ENCODE assay signal across 18 cellular contexts in the genomic region with DNA sequence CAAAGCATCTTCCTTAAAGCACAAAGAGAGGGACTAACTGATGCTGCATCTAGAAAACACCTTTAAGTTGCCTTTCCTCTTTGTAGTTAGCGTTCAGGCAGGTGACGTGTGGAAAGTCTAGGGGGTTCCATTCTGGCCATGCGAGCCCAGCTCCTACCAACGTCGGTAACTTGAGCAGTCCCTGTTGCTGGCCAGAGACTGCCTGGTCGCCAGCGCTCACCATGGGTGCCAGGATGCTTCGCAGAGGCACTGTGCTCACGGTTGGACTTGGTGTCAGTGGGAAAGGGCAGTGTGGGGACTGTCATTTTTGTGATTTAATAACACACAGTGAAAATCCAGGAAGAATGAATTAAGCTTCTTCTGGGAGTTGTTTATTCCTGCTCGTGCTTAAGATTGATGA. TPM values are rescaled to one million over a fixed set of nuclear protein-coding genes. Genes with fewer than 3 reads are reported as not detected.
A peak's percentile ranks its signal among the peaks of the same experiment; 100 is the strongest.
DNase-seq lines count a peak whose midpoint lies in the region; ATAC-seq, FAIRE-seq and TF ChIP-seq lines count a peak whose summit lies in the region.
"Had no signal": no experiment of that assay in that cellular context is flagged by ENCODE, and none has a peak within 500 bp of the region (broad histone marks: within the 10 kb centered on the region; RNA-seq: fewer than 3 reads in every experiment).

No MANE protein-coding gene starts in this region.

- no peak for TF ChIP-seq POLR2A in gastrocnemius medialis (IDR thresholded peaks at IDR 0.05)

- peak overlapping the region; percentile 32 to 80 for H3K9ac ChIP-seq in liver (ENCODE audit: low read depth in 1 of 2, low read length in 2 of 2)

- in situ Hi-C loops in gastrocnemius medialis (cut with MboI; ENCODE audit: low sequenced_read_pairs in 4 of 4) = no loop called here

- TF ChIP-seq CTCF in VCaP (conservative IDR thresholded peaks at IDR 0.05) = no peak
- TF ChIP-seq CTCF in liver (IDR thresholded peaks at IDR 0.05; ENCODE audit: low read depth, low read length, missing input control) = no peak
- TF ChIP-seq CTCF in gastrocnemius medialis (IDR thresholded peaks at IDR 0.05 in 4 of 5, conservative IDR thresholded peaks at IDR 0.05 in 1 of 5) = no peak

- no peak for TF ChIP-seq RAD21 in liver (IDR thresholded peaks at IDR 0.05)

- DNase-seq in caudate nucleus (lab: John Stamatoyannopoulos, UW) (no peak), gastrocnemius medialis (peak; percentile 56 to 84), GM19239 (ENCODE audit: insufficient read length, low spot score) (no peak), NCI-H82 (lab: John Stamatoyannopoulos, UW) (no peak)
- DNase-seq: BE2C; CD4-positive, CD25-positive, alpha-beta regulatory T cell; CD8-positive, alpha-beta memory T cell; COR-L47; DMS 273 treated with DMSO at 0.1 percent for 48 hours; DMS53; DND-41; EL; H9 had no signal

- H3K4me3 ChIP-seq in liver (ENCODE audit: low read depth in 1 of 3, low read length in 3 of 3) (no peak overlapping the region), gastrocnemius medialis (no peak overlapping the region)
- H3K4me3 ChIP-seq: GM12878 had no signal

- H3K27ac ChIP-seq in VCaP (peak overlapping the region; percentile 54), caudate nucleus (ENCODE audit: low read depth, low read length) (peak overlapping the region; percentile 14), liver (ENCODE audit: low read depth in 1 of 2, low read length in 2 of 2) (peak overlapping the region; percentile 82 to 92), gastrocnemius medialis (peak overlapping the region; percentile 85 to 97 (median 96))

- ATAC-seq in gastrocnemius medialis (peak; percentile 61 to 84), HG03565 (IDR thresholded peaks at IDR 0.05; ENCODE audit: unreplicated experiment) (no peak)
- ATAC-seq: GM12878 had no signal

- H3K27me3 ChIP-seq in liver (ENCODE audit: control insufficient read depth in 4 of 4, insufficient read depth in 4 of 4, low read length in 3 of 4) (no peaks in the 10 kb centered on the region), gastrocnemius medialis (no peaks in the 10 kb centered on the region)
- H3K27me3 ChIP-seq: BE2C had no signal

- peaks cover 10 to 38% (median 32%) of the 10 kb centered on the region in 4 donors for H3K36me3 ChIP-seq in liver (ENCODE audit: control insufficient read depth in 4 of 4, insufficient read depth in 3 of 4, low read depth in 1 of 4, low read length in 3 of 4)
- H3K36me3 ChIP-seq in gastrocnemius medialis = peaks cover 0 to 59% of the 10 kb centered on the region in 2 donors

- H3K9me3 ChIP-seq in liver (ENCODE audit: control insufficient read depth in 4 of 4, low read length in 3 of 4) (no peaks in the 10 kb centered on the region), gastrocnemius medialis (no peaks in the 10 kb centered on the region)
- H3K9me3 ChIP-seq: BE2C had no signal

- intact Hi-C loops in gastrocnemius medialis (cut with DNase I; ENCODE audit: low total_unique reads) = no loop called here

- peaks cover 4 to 58% (median 38%) of the 10 kb centered on the region in 4 donors for H3K4me1 ChIP-seq in liver (ENCODE audit: control insufficient read depth in 4 of 4, insufficient read depth in 4 of 4, low read length in 3 of 4)
- peaks cover 31 to 35% of the 10 kb centered on the region in 2 donors for H3K4me1 ChIP-seq in gastrocnemius medialis

- 76% methylated on average over 10 of the region's 10 CpGs for WGBS in liver

- FAIRE-seq in GM19239 (lab: Jason Lieb, UNC) = no peak
- FAIRE-seq: GM12878, H1 had no signal

TF ChIP-seq in liver, 16 proteins besides CTCF, POLR2A, EP300 and RAD21:
- TF ChIP-seq HNF4G (IDR thresholded peaks at IDR 0.05) = no peak
- no peak for TF ChIP-seq GABPA (IDR thresholded peaks at IDR 0.05 in 1 of 2, conservative IDR thresholded peaks at IDR 0.05 in 1 of 2)
- no peak for TF ChIP-seq FOXA2 (IDR thresholded peaks at IDR 0.05)
- TF ChIP-seq FOXA1 (IDR thresholded peaks at IDR 0.05) = no peak
- TF ChIP-seq SP1 (IDR thresholded peaks at IDR 0.05) = no peak
- no peak for TF ChIP-seq HNF4A (conservative IDR thresholded peaks at IDR 0.05)
- TF ChIP-seq, protein P1, sequence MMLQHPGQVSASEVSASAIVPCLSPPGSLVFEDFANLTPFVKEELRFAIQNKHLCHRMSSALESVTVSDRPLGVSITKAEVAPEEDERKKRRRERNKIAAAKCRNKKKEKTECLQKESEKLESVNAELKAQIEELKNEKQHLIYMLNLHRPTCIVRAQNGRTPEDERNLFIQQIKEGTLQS (IDR thresholded peaks at IDR 0.05) = no peak
- TF ChIP-seq YY1 (IDR thresholded peaks at IDR 0.05) = no peak
- TF ChIP-seq EGR1 (IDR thresholded peaks at IDR 0.05; ENCODE audit: low read depth in 2 of 2) = no peak

RNA-seq across cellular contexts. Expression of a gene that starts 40.6 kb away (rescaled TPM):
- total RNA-seq in liver = 100 to 1,000 TPM in 1 of 2 donors, 10 to 100 TPM in 1; 50.1 to 316 TPM
- 10 to 100 TPM; 33.2 to 55.0 TPM for polyA plus RNA-seq in liver
- total RNA-seq in gastrocnemius medialis = 10 to 100 TPM in 2 of 4 donors, 1 to 10 TPM in 2; 7.3 to 16.0 (median 9.4) TPM

Comparison
In these comparisons a context has a peak if more than half of its experiments do, and no peak if none do; other contexts are left out.
1. H3K27ac ChIP-seq: peak in every context shown above with its lines; median percentile 96 in gastrocnemius medialis; 87 in liver; 54 in VCaP; 14 in caudate nucleus.
2. DNase-seq: peak in gastrocnemius medialis (2 of 2); none in caudate nucleus (0 of 61), GM19239 (single experiment) and NCI-H82 (single experiment).